In the genomic region with DNA sequence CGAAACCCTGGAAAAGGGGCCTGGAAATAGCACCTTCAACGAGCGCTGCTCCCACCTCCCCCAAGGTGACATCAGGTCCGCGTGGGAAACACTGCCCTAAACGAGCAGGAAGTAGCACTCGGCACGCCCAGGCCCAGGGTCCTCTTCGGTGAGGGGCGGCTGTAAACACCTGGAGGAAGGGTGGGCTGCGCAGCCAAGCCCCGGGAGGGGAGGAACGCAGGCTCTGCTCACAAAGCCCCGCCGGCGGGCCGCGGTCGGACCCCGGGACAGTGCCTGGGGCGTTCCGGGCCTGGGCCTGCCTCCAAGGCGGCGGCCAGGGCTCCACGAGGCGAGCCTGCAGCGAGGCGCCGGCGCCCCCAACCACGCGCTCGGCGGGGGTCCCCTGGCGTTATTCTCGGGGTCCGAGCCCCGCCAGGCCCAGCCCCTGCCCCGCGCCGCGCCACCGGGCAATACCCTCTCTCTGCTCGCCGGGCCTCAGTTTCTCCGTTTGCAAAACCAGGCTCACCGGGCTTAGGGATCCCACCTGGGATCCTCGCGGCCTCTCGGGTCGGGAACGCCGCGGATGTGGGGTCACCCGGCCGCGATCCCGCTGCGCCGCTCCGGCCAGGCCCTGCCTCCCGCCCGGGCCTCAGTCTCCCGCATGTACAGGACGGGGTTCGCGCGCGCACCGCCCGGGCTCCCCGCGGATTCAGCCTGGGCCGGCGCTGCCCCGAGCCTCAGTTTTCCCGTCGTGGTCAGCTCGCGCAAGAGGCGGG, we compare ENCODE assay signal across 8 cellular contexts. TPM values are rescaled to one million over a fixed set of nuclear protein-coding genes. Genes with fewer than 3 reads are reported as not detected.
DNase-seq lines count a peak whose midpoint lies in the region; ATAC-seq and TF ChIP-seq lines count a peak whose summit lies in the region.

No MANE protein-coding gene starts in this region.

- H3K36me3 Mint-ChIP-seq in activated CD4-positive, alpha-beta T cell treated with anti-CD3 and anti-CD28 coated beads for 36 hours (ENCODE audit: low read depth) = peaks cover 15% of the 10 kb centered on the region

- CTCF ChIA-PET in A673 (lab: Charles Lee) = interaction anchor here (1.0 kb wide), 1 partner anchor 72 kb away, joined by 6 read pairs; no protein-coding TSS in a partner anchor
- CTCF ChIA-PET in activated CD4-positive, alpha-beta T cell treated with anti-CD3 and anti-CD28 coated beads for 36 hours (lab: Charles Lee) = interaction anchor here (0.6 to 1.7 kb wide), 2 partner anchors 71 to 72 kb away, joined by 3 to 13 read pairs; no protein-coding TSS in a partner anchor

- POLR2A ChIA-PET in A673 (lab: Charles Lee; ENCODE audit: low non-redundant PET) = interaction anchor here (0.7 kb wide), 1 partner anchor 142 kb away, joined by 13 read pairs; no protein-coding TSS in a partner anchor
- POLR2A ChIA-PET in activated CD4-positive, alpha-beta T cell treated with anti-CD3 and anti-CD28 coated beads for 36 hours (lab: Charles Lee) = interaction anchor here (1.0 to 1.8 kb wide), 2 partner anchors 18 to 137 kb away, joined by 5 to 7 read pairs; no protein-coding TSS in a partner anchor

- peaks cover 42% of the 10 kb centered on the region for H3K4me1 Mint-ChIP-seq in activated CD4-positive, alpha-beta T cell treated with anti-CD3 and anti-CD28 coated beads for 36 hours

- peak overlapping the region; percentile 96 for H3K4me3 Mint-ChIP-seq in activated CD4-positive, alpha-beta T cell treated with anti-CD3 and anti-CD28 coated beads for 36 hours

- H3K9ac ChIP-seq in HUES64 (ENCODE audit: low read depth, low read length) = peak overlapping the region; percentile 96
- H3K9ac ChIP-seq in mucosa of rectum (ENCODE audit: low read depth in 1 of 2, low read length in 2 of 2) = peak overlapping the region; percentile 95 to 96

- WGBS in HUES64 = under 1% methylated on average over 81 of the region's 81 CpGs

- H3K27ac ChIP-seq in A673 (ENCODE audit: low read depth, low read length, poor library complexity, severe bottlenecking) (peak overlapping the region; percentile 95), HUES64 (ENCODE audit: low read depth, low read length) (peak overlapping the region; percentile 85), mucosa of rectum (ENCODE audit: low read depth in 2 of 2, low read length in 2 of 2) (peak overlapping the region; percentile 95 to 96)

- intact Hi-C loops in A673 (cut with micrococcal nuclease; ENCODE audit: unreplicated experiment) = loop anchor here (10.0 kb wide), 1 partner anchor 252 kb away; the partner anchor contains the start of genes KISS1R and R3HDM4
- intact Hi-C loops in activated CD4-positive, alpha-beta T cell treated with anti-CD3 and anti-CD28 coated beads for 36 hours (cut with DNase I, micrococcal nuclease) = loop anchor here (1.0 to 5.0 kb wide), 9 partner anchors 90 to 586 kb away; partner anchors contain the start of genes BSG (in 1 of the 2), MIDN (in 1 of the 2), PTBP1 (in 1 of the 2) and RNU6-2 (in 1 of the 2)

- peak; percentile 8 for ATAC-seq in GM18520 (IDR thresholded peaks at IDR 0.05; ENCODE audit: unreplicated experiment)
- ATAC-seq in activated CD4-positive, alpha-beta T cell treated with anti-CD3 and anti-CD28 coated beads for 36 hours = peak; percentile 35
- no peak for ATAC-seq in GM21825 (IDR thresholded peaks at IDR 0.05; ENCODE audit: unreplicated experiment)

- peak overlapping the region; percentile 95 for H3K27ac Mint-ChIP-seq in activated CD4-positive, alpha-beta T cell treated with anti-CD3 and anti-CD28 coated beads for 36 hours

- H3K27me3 ChIP-seq in A673 (replicated peaks; ENCODE audit: insufficient read depth, low read depth, low read length, poor library complexity) (no peaks in the 10 kb centered on the region), HUES64 (ENCODE audit: insufficient read depth, low read length) (no peaks in the 10 kb centered on the region), mucosa of rectum (ENCODE audit: control insufficient read depth in 2 of 2, insufficient read depth in 2 of 2, low read length in 2 of 2) (no peaks in the 10 kb centered on the region)

- BruUV-seq in A673 (replicated peaks; lab: Mats Ljungman, UMichigan) = no TSS peak

- peaks cover 17% of the 10 kb centered on the region for H3K4me1 ChIP-seq in A673 (ENCODE audit: insufficient read depth, low read length, poor library complexity, severe bottlenecking)
- H3K4me1 ChIP-seq in HUES64 (ENCODE audit: insufficient read depth, low read length) = peaks cover 3% of the 10 kb centered on the region; the same call in 1 of the 2 replicates
- H3K4me1 ChIP-seq in mucosa of rectum (ENCODE audit: control insufficient read depth in 2 of 2, insufficient read depth in 2 of 2, low read length in 2 of 2) = peaks cover 48 to 50% of the 10 kb centered on the region in 2 donors

- H3K36me3 ChIP-seq in A673 (ENCODE audit: insufficient read depth, low read length, poor library complexity, severe bottlenecking) = no peaks in the 10 kb centered on the region
- 0 out of 2 replicates have a peak, but pooled peaks cover 7% of the 10 kb centered on the region for H3K36me3 ChIP-seq in HUES64 (ENCODE audit: insufficient read depth, low read length)
- H3K36me3 ChIP-seq in mucosa of rectum (ENCODE audit: control insufficient read depth in 2 of 2, insufficient read depth in 2 of 2, low read length in 2 of 2) = no peaks in the 10 kb centered on the region

- TF ChIP-seq CTCF in A673 (conservative IDR thresholded peaks at IDR 0.05; ENCODE audit: low read depth, low read length) = no peak

- peak overlapping the region; percentile 99 for H3K4me3 ChIP-seq in A673 (ENCODE audit: low read depth, low read length, poor library complexity, severe bottlenecking)
- peak overlapping the region; percentile 93 for H3K4me3 ChIP-seq in HUES64 (ENCODE audit: low read length)
- H3K4me3 ChIP-seq in mucosa of rectum (ENCODE audit: low read length in 2 of 2) = peak overlapping the region; percentile 79 to 82

- no peak for DNase-seq in A673 (ENCODE audit: low spot score)
- DNase-seq in activated CD4-positive, alpha-beta T cell treated with anti-CD3 and anti-CD28 coated beads for 36 hours = peak; percentile 85
- peak; percentile 58 for DNase-seq in dermis blood vessel endothelial cell
- DNase-seq in stimulated activated naive CD4-positive, alpha-beta T cell treated with Interleukin-2 at 50 U/mL for 16 hours (lab: John Stamatoyannopoulos, UW) = peak; percentile 78

- no peaks in the 10 kb centered on the region for H3K9me3 ChIP-seq in A673 (ENCODE audit: low read depth, low read length, poor library complexity, severe bottlenecking)
- H3K9me3 ChIP-seq in HUES64 (ENCODE audit: insufficient read depth, low read depth, low read length) = no peaks in the 10 kb centered on the region
- H3K9me3 ChIP-seq in mucosa of rectum (ENCODE audit: control insufficient read depth in 2 of 2, low read length in 2 of 2) = no peaks in the 10 kb centered on the region

- no peaks in the 10 kb centered on the region for H3K9me3 Mint-ChIP-seq in activated CD4-positive, alpha-beta T cell treated with anti-CD3 and anti-CD28 coated beads for 36 hours (ENCODE audit: low read depth)

- H3K27me3 Mint-ChIP-seq in activated CD4-positive, alpha-beta T cell treated with anti-CD3 and anti-CD28 coated beads for 36 hours = no peaks in the 10 kb centered on the region

RNA-seq across cellular contexts. Expression of gene RNF126, which starts 0.6 kb away (rescaled TPM):
- total RNA-seq in A673 (2021) (90.2 and 93.3 TPM in 2 replicates), dermis blood vessel endothelial cell (25.0 and 38.8 TPM in 2 replicates)
- 56.4 TPM for polyA plus RNA-seq in HUES64 (2013, experiment 1 of 2)
- 56.4 TPM for polyA plus RNA-seq in HUES64 (2013, experiment 2 of 2)
- total RNA-seq in activated CD4-positive, alpha-beta T cell treated with anti-CD3 and anti-CD28 coated beads for 36 hours = 10 to 100 TPM; 83.0 to 91.3 TPM

RNA-seq across cellular contexts. Expression of gene FSTL3, which starts 13.8 kb away (rescaled TPM):
- total RNA-seq in A673 (2021) (5.9 and 6.0 TPM in 2 replicates), dermis blood vessel endothelial cell (7.1 and 8.8 TPM in 2 replicates)
- 5.0 TPM for polyA plus RNA-seq in HUES64 (2013, experiment 1 of 2)
- 5.1 TPM for polyA plus RNA-seq in HUES64 (2013, experiment 2 of 2)
- 10 to 100 TPM in 1 of 2 experiments, 1 to 10 TPM in 1; 8.5 to 10.1 TPM for total RNA-seq in activated CD4-positive, alpha-beta T cell treated with anti-CD3 and anti-CD28 coated beads for 36 hours

RNA-seq across cellular contexts. Expression of gene FGF22, which starts 22.7 kb away (rescaled TPM):
- total RNA-seq in A673 (2021) (0.19 and 0.57 TPM in 2 replicates), dermis blood vessel endothelial cell (not detected in 2 replicates)
- 0.50 TPM for polyA plus RNA-seq in HUES64 (2013, experiment 1 of 2)
- 0.25 TPM for polyA plus RNA-seq in HUES64 (2013, experiment 2 of 2)
- not detected for total RNA-seq in activated CD4-positive, alpha-beta T cell treated with anti-CD3 and anti-CD28 coated beads for 36 hours

RNA-seq across cellular contexts. Expression of gene POLRMT, which starts 29.0 kb away (rescaled TPM):
- total RNA-seq in A673 (2021) = 100 and 107 TPM in 2 replicates
- 49.8 TPM for polyA plus RNA-seq in HUES64 (2013, experiment 1 of 2)
- 46.2 TPM for polyA plus RNA-seq in HUES64 (2013, experiment 2 of 2)
- 10 to 100 TPM; 69.0 to 77.4 TPM for total RNA-seq in activated CD4-positive, alpha-beta T cell treated with anti-CD3 and anti-CD28 coated beads for 36 hours
- 29.1 and 37.6 TPM in 2 replicates for total RNA-seq in dermis blood vessel endothelial cell

RNA-seq across cellular contexts. Expression of gene PRSS57, which starts 32.9 kb away (rescaled TPM):
- total RNA-seq in A673 (2021) (not detected in 2 replicates), dermis blood vessel endothelial cell (not detected in 2 replicates)
- not detected for polyA plus RNA-seq in HUES64 (2013, experiment 1 of 2)
- polyA plus RNA-seq in HUES64 (2013, experiment 2 of 2) = not detected
- total RNA-seq in activated CD4-positive, alpha-beta T cell treated with anti-CD3 and anti-CD28 coated beads for 36 hours = not detected
